In genomic region chr2:68653538-68653982, GRCh38 we compare ENCODE assay signal across 10 cellular contexts. TPM values are rescaled to one million over a fixed set of nuclear protein-coding genes. Genes with fewer than 3 reads are reported as not detected.
DNase-seq lines count a peak whose midpoint lies in the region; ATAC-seq, FAIRE-seq and TF ChIP-seq lines count a peak whose summit lies in the region.
"Had no signal": no experiment of that assay in that cellular context is flagged by ENCODE, and none has a peak within 500 bp of the region (broad histone marks: within the 10 kb centered on the region; RNA-seq: fewer than 3 reads in every experiment).

No MANE protein-coding gene starts in this region.

- TF ChIP-seq EP300 in HepG2 (IDR thresholded peaks at IDR 0.05; ENCODE audit: low read depth in 2 of 2, low read length in 2 of 2) (no peak), HepG2 (CRISPR knock-in tag; IDR thresholded peaks at IDR 0.05; ENCODE audit: borderline replicate concordance) (no peak)

- intact Hi-C loops in right lobe of liver (cut with DNase I) = no loop called here
- intact Hi-C loops in HepG2 (cut with micrococcal nuclease; ENCODE audit: unreplicated experiment) = no loop called here
- intact Hi-C loops in esophagus squamous epithelium (cut with DNase I) = no loop called here

- no peaks in the 10 kb centered on the region for H4K20me1 ChIP-seq in HepG2 (ENCODE audit: insufficient read depth, low read length)

- no peaks in the 10 kb centered on the region for H3K79me2 ChIP-seq in HepG2 (ENCODE audit: insufficient read depth, low read length)

- no peaks in the 10 kb centered on the region for H3K27me3 ChIP-seq in right lobe of liver
- H3K27me3 ChIP-seq in HepG2 (ENCODE audit: control insufficient read depth in 1 of 2, insufficient read depth in 2 of 2, low read length in 2 of 2) = peaks cover 0 to 22% of the 10 kb centered on the region in 2 experiments; a peak in 2 of 5 replicates
- no peaks in the 10 kb centered on the region for H3K27me3 ChIP-seq in H7 (ENCODE audit: control insufficient read depth, insufficient read depth, low read length)
- peaks cover 0 to 9% (median 0%) of the 10 kb centered on the region in 4 donors for H3K27me3 ChIP-seq in esophagus squamous epithelium

- TF ChIP-seq RAD21 in HepG2 (CRISPR knock-in tag; IDR thresholded peaks at IDR 0.05) = no peak

- no peak overlapping the region for H3K27ac ChIP-seq in right lobe of liver
- no peak overlapping the region for H3K27ac ChIP-seq in HepG2 (ENCODE audit: extremely low read length, insufficient read depth, low read length)
- H3K27ac ChIP-seq in esophagus squamous epithelium = no peak overlapping the region
- H3K27ac ChIP-seq: thoracic aorta had no signal

- H3K4me3 ChIP-seq in right lobe of liver (no peak overlapping the region), HepG2 (replicated peaks in 1 of 3; ENCODE audit: insufficient read depth in 1 of 3, low read depth in 2 of 3, low read length in 3 of 3) (no peak overlapping the region), H7 (ENCODE audit: insufficient read depth, low read depth, low read length) (no peak overlapping the region), esophagus squamous epithelium (no peak overlapping the region)
- H3K4me3 ChIP-seq: thoracic aorta had no signal

- CTCF ChIA-PET in HepG2 (lab: Yijun Ruan, JAX; ENCODE audit: low intra/inter-chr PET ratio, low total read pairs) = no interaction called here

- no TSS peak for BruUV-seq in HepG2 (replicated peaks; lab: Mats Ljungman, UMichigan)

- POLR2A ChIA-PET in HepG2 (lab: Yijun Ruan, JAX) = no interaction called here

- FAIRE-seq in HepG2 (lab: Jason Lieb, UNC) = no peak
- FAIRE-seq: G401.6 had no signal

- in situ Hi-C loops in HepG2 (cut with HindIII; ENCODE audit: extremely low pct_ligation_motif_present, low pct_unique_long_range_greater_than_20kb) = no loop called here

- WGBS in right lobe of liver (ENCODE audit: insufficient coverage, low coverage, low lambda C conversion rate, missing lambda C conversion rate) = 18% methylated on average over 10 of the region's 10 CpGs
- WGBS in HepG2 (ENCODE audit: low lambda C conversion rate) = 21% methylated on average over 10 of the region's 10 CpGs
- 34 to 35% methylated on average over 10 of the region's 10 CpGs for WGBS in esophagus squamous epithelium, 2 donors

- no peak for TF ChIP-seq POLR2A in right lobe of liver (IDR thresholded peaks at IDR 0.05)
- no peak for TF ChIP-seq POLR2A in HepG2 (IDR thresholded peaks at IDR 0.05; ENCODE audit: insufficient read depth in 1 of 2, low read depth in 2 of 2, low read length in 2 of 2)
- TF ChIP-seq POLR2A in esophagus squamous epithelium (IDR thresholded peaks at IDR 0.05) = no peak

- ATAC-seq in right lobe of liver = peak; percentile 67 to 94 (median 85)
- ATAC-seq in HepG2 = no peak
- ATAC-seq in HG03439 (IDR thresholded peaks at IDR 0.05; ENCODE audit: unreplicated experiment) = peak; percentile 69

- TF ChIP-seq CTCF in right lobe of liver (IDR thresholded peaks at IDR 0.05) (no peak), HepG2 (CRISPR knock-in tag; IDR thresholded peaks at IDR 0.05) (no peak), esophagus squamous epithelium (IDR thresholded peaks at IDR 0.05) (no peak)

- H2AFZ ChIP-seq in HepG2 (ENCODE audit: low read length) = no peak overlapping the region

- H3K9ac ChIP-seq in HepG2 (ENCODE audit: insufficient read depth, low read depth, low read length) = no peak overlapping the region

- H3K4me1 ChIP-seq in right lobe of liver = no peaks in the 10 kb centered on the region
- H3K4me1 ChIP-seq in HepG2 (ENCODE audit: insufficient read depth, low read length) = no peaks in the 10 kb centered on the region
- H3K4me1 ChIP-seq in esophagus squamous epithelium = peaks cover 0 to 3% (median 0%) of the 10 kb centered on the region in 3 donors

- no peaks in the 10 kb centered on the region for H3K9me3 ChIP-seq in right lobe of liver
- no peaks in the 10 kb centered on the region for H3K9me3 ChIP-seq in HepG2 (ENCODE audit: low read length)
- H3K9me3 ChIP-seq in esophagus squamous epithelium = no peaks in the 10 kb centered on the region
- H3K9me3 ChIP-seq: thoracic aorta had no signal

- DNase-seq in right lobe of liver = peak in 1 of 3 donors; percentile 47
- DNase-seq in HepG2 (ENCODE audit: low spot score) = no peak
- peak; percentile 64 for DNase-seq in activated CD4-positive, alpha-beta T cell treated with anti-CD3 and anti-CD28 coated beads for 48 hours
- DNase-seq in fibroblast of the conjunctiva (ENCODE audit: low read depth) = peak; percentile 2
- DNase-seq in stimulated activated CD8-positive, alpha-beta memory T cell treated with anti-CD3 and anti-CD28 coated beads, Interleukin-4, amount 100 ng/mL, for 48 hours = peak; percentile 66
- no peak for DNase-seq in H7
- no peak for DNase-seq in esophagus squamous epithelium (lab: John Stamatoyannopoulos, UW)

- no peak overlapping the region for H3K4me2 ChIP-seq in HepG2 (ENCODE audit: low read depth, low read length)

- H3K36me3 ChIP-seq in right lobe of liver (no peaks in the 10 kb centered on the region), HepG2 (replicated peaks in 1 of 2; ENCODE audit: control insufficient read depth in 1 of 2, insufficient read depth in 2 of 2, low read length in 2 of 2) (no peaks in the 10 kb centered on the region), H7 (replicated peaks; ENCODE audit: control insufficient read depth, insufficient read depth, low read length) (no peaks in the 10 kb centered on the region; the same call in 1 of the 2 replicates), esophagus squamous epithelium (no peaks in the 10 kb centered on the region)
- H3K36me3 ChIP-seq: thoracic aorta had no signal

TF ChIP-seq in HepG2, 621 proteins besides CTCF, POLR2A, EP300 and RAD21:
- TF ChIP-seq ASH2L (IDR thresholded peaks at IDR 0.05; ENCODE audit: insufficient read length, low read depth, low read length) (no peak), RARG (CRISPR knock-in tag; IDR thresholded peaks at IDR 0.05; ENCODE audit: low read depth) (no peak), ZNF75D (CRISPR knock-in tag; IDR thresholded peaks at IDR 0.05; ENCODE audit: borderline replicate concordance) (no peak), IKZF4 (CRISPR knock-in tag; IDR thresholded peaks at IDR 0.05; ENCODE audit: borderline replicate concordance, low read depth, not compliant biosample characterization) (no peak), HOXA3 (CRISPR knock-in tag; IDR thresholded peaks at IDR 0.05) (no peak)
TF ChIP-seq in HepG2: peak in this region for 0.

RNA-seq across cellular contexts. Expression of gene PROKR1, which starts 10.2 kb away (rescaled TPM):
- total RNA-seq in right lobe of liver = not detected
- total RNA-seq in HepG2 (2016; rRNA removed; fragmentation: Illumina TruSeq; extraction: Trizol) = not detected in 2 replicates
- total RNA-seq in HepG2 (2016; cell fraction: cytosol; rRNA removed; fragmentation: Illumina TruSeq; extraction: Trizol; ENCODE audit: low read depth) = not detected in 2 replicates
- not detected in 2 replicates for total RNA-seq in HepG2 (2016; cell fraction: insoluble cytoplasmic fraction; rRNA removed; fragmentation: Illumina TruSeq; extraction: Trizol)
- total RNA-seq in HepG2 (2016; cell fraction: membrane; rRNA removed; fragmentation: Illumina TruSeq; extraction: Trizol) = not detected in 2 replicates
- total RNA-seq in HepG2 (2016; cell fraction: nucleus; rRNA removed; fragmentation: Illumina TruSeq; extraction: Trizol) = not detected in 2 replicates
- polyA plus RNA-seq in HepG2 (2011; rRNA removed) = not detected in 2 replicates
- polyA plus RNA-seq in HepG2 (2011; cell fraction: cytosol; rRNA removed) = not detected in 2 replicates
- polyA plus RNA-seq in HepG2 (2011; cell fraction: nucleus; rRNA removed) = not detected in 2 replicates
- not detected in 2 replicates for polyA plus RNA-seq in HepG2 (2012)
- polyA plus RNA-seq in HepG2 (2016; cell fraction: cytosol; fragmentation: Illumina TruSeq; extraction: Trizol; ENCODE audit: low read depth) = not detected in 2 replicates
- polyA plus RNA-seq in HepG2 (2016; cell fraction: insoluble cytoplasmic fraction; fragmentation: Illumina TruSeq; extraction: Trizol; ENCODE audit: low read depth) = not detected in 2 replicates
- not detected in 2 replicates for polyA plus RNA-seq in HepG2 (2016; cell fraction: membrane; fragmentation: Illumina TruSeq; extraction: Trizol; ENCODE audit: low read depth)
- polyA plus RNA-seq in HepG2 (2016; cell fraction: nucleus; fragmentation: Illumina TruSeq; extraction: Trizol; ENCODE audit: insufficient read depth, low read depth) = not detected in 2 replicates
- not detected in 2 replicates for polyA minus RNA-seq in HepG2 (2011; rRNA and poly(A)+ RNA removed; ENCODE audit: low replicate concordance)
- not detected in 2 replicates for polyA minus RNA-seq in HepG2 (2011; cell fraction: cytosol; rRNA and poly(A)+ RNA removed)
- not detected in 2 replicates for polyA minus RNA-seq in HepG2 (2011; cell fraction: nucleus; rRNA and poly(A)+ RNA removed)
- total RNA-seq in H7 (2014; rRNA removed; shearing (Covaris generic)) = 2.8 and 3.7 TPM in 2 replicates
- not detected for total RNA-seq in esophagus squamous epithelium
- total RNA-seq: thoracic aorta had no signal

Comparison
In these comparisons a context has a peak if more than half of its experiments do, and no peak if none do; other contexts are left out.
1. DNase-seq: peak in activated CD4-positive, alpha-beta T cell treated with anti-CD3 and anti-CD28 coated beads for 48 hours (single experiment), fibroblast of the conjunctiva (single experiment) and stimulated activated CD8-positive, alpha-beta memory T cell treated with anti-CD3 and anti-CD28 coated beads, Interleukin-4, amount 100 ng/mL, for 48 hours (single experiment); none in HepG2 (single experiment), H7 (single experiment) and esophagus squamous epithelium (single experiment).